Comparison of ENCODE assay signal across 34 cellular contexts in genomic region chr14:50892255-50892654, GRCh38. TPM values are rescaled to one million over a fixed set of nuclear protein-coding genes. Genes with fewer than 3 reads are reported as not detected.
DNase-seq lines count a peak whose midpoint lies in the region; ATAC-seq, FAIRE-seq and TF ChIP-seq lines count a peak whose summit lies in the region.
"Had no signal": no experiment of that assay in that cellular context is flagged by ENCODE, and none has a peak within 500 bp of the region (broad histone marks: within the 10 kb centered on the region; RNA-seq: fewer than 3 reads in every experiment).

No MANE protein-coding gene starts in this region.

- ATAC-seq in K562 (no peak), left colon (peak; percentile 57), GM18873 (IDR thresholded peaks at IDR 0.05; ENCODE audit: low FRiP score, unreplicated experiment) (no peak), GM18858 (IDR thresholded peaks at IDR 0.05; ENCODE audit: unreplicated experiment) (no peak)
- no peak for ATAC-seq in activated naive CD8-positive, alpha-beta T cell treated with anti-CD3 and anti-CD28 coated beads, Interleukin-2, amount 50 U/mL, for 24 hours
- ATAC-seq: activated naive CD4-positive, alpha-beta T cell treated with anti-CD3 and anti-CD28 coated beads, Interleukin-2, amount 50 U/mL, for 72 hours; GM12878; lower lobe of right lung; naive thymus-derived CD8-positive, alpha-beta T cell; psoas muscle; Right ventricle myocardium inferior; stimulated activated memory B cell treated with anti-CD40 and anti-IgM and Interleukin-4, amounts not matched to agents 10 μg/mL and 1 μg/mL and 100 μg/mL, for 72 hours; upper lobe of right lung had no signal

- FAIRE-seq in K562 (lab: Jason Lieb, UNC): no peak
- FAIRE-seq: bronchial epithelial cell, GM12878 had no signal

- H3K4me1 ChIP-seq in H9 (ENCODE audit: insufficient read depth, low read length): peaks cover 5% of the 10 kb centered on the region; the same call in 1 of the 2 replicates
- no peaks in the 10 kb centered on the region for H3K4me1 ChIP-seq in K562 (replicated peaks in 1 of 2; ENCODE audit: control insufficient read depth in 2 of 2, insufficient read depth in 2 of 2, low read length in 2 of 2)
- H3K4me1 ChIP-seq: lower lobe of right lung, psoas muscle, upper lobe of right lung had no signal

- no peak overlapping the region for H3K4me2 ChIP-seq in H9 (ENCODE audit: insufficient read depth, insufficient read length, low read length)
- H3K4me2 ChIP-seq in K562 (ENCODE audit: insufficient read depth, low read length): no peak overlapping the region

- H3K4me3 ChIP-seq in K562: no peak overlapping the region
- H3K4me3 ChIP-seq: coronary artery, GM12878, lower lobe of right lung, psoas muscle, upper lobe of right lung had no signal

- H3K27me3 ChIP-seq in H9 (ENCODE audit: insufficient read depth, low read length) (no peaks in the 10 kb centered on the region), K562 (ENCODE audit: control insufficient read depth in 2 of 2, insufficient read depth in 2 of 2, low read length in 2 of 2) (no peaks in the 10 kb centered on the region)
- H3K27me3 ChIP-seq: BE2C, upper lobe of right lung had no signal

- CTCF ChIA-PET in K562 (lab: Yijun Ruan, JAX; ENCODE audit: low intra/inter-chr PET ratio): no interaction called here

- H2BK12ac ChIP-seq in H9 (ENCODE audit: insufficient read length, low read depth, low read length): no peak overlapping the region

- POLR2A ChIA-PET in K562 (lab: Yijun Ruan, JAX): interaction anchor here (1.2 kb wide), 1 partner anchor 12 kb away, joined by 4 read pairs; no protein-coding TSS in a partner anchor

- H3K23me2 ChIP-seq in H9 (ENCODE audit: insufficient read length, low read depth, low read length, poor library complexity, severe bottlenecking): no peaks in the 10 kb centered on the region

- no TSS peak for BruUV-seq in K562 (replicated peaks; lab: Mats Ljungman, UMichigan)

- H3K14ac ChIP-seq in H9 (ENCODE audit: insufficient read depth, low read length): no peak overlapping the region

- H2BK120ac ChIP-seq in H9 (ENCODE audit: low read depth, low read length, poor library complexity, severe bottlenecking): no peak overlapping the region

- no peak overlapping the region for H4K5ac ChIP-seq in H9 (ENCODE audit: insufficient read length, low read depth, low read length)

- peaks cover 0 to 18% (median 13%) of the 10 kb centered on the region in 3 experiments; a peak in 6 of 7 replicates for H3K36me3 Mint-ChIP-seq in H9 (ENCODE audit: insufficient read depth in 1 of 3, low read depth in 3 of 3)
- H3K36me3 Mint-ChIP-seq in activated naive CD8-positive, alpha-beta T cell treated with anti-CD3 and anti-CD28 coated beads, Interleukin-2, amount 50 U/mL, for 24 hours (ENCODE audit: low read depth): no peaks in the 10 kb centered on the region
- H3K36me3 Mint-ChIP-seq: activated naive CD4-positive, alpha-beta T cell treated with anti-CD3 and anti-CD28 coated beads, Interleukin-2, amount 50 U/mL, for 72 hours; naive thymus-derived CD8-positive, alpha-beta T cell; stimulated activated memory B cell treated with anti-CD40 and anti-IgM and Interleukin-4, amounts not matched to agents 10 μg/mL and 1 μg/mL and 100 μg/mL, for 72 hours had no signal

- TF ChIP-seq CTCF in H9 (conservative IDR thresholded peaks at IDR 0.05) (no peak), K562 (IDR thresholded peaks at IDR 0.05 in 2 of 3, conservative IDR thresholded peaks at IDR 0.05 in 1 of 3; ENCODE audit: insufficient read depth in 2 of 3, low read depth in 1 of 3, low read length in 3 of 3) (no peak)

- peaks cover 13 to 16% of the 10 kb centered on the region in 2 experiments for H3K9me3 Mint-ChIP-seq in H9
- no peaks in the 10 kb centered on the region for H3K9me3 Mint-ChIP-seq in activated naive CD8-positive, alpha-beta T cell treated with anti-CD3 and anti-CD28 coated beads, Interleukin-2, amount 50 U/mL, for 24 hours
- H3K9me3 Mint-ChIP-seq: activated naive CD4-positive, alpha-beta T cell treated with anti-CD3 and anti-CD28 coated beads, Interleukin-2, amount 50 U/mL, for 72 hours; naive thymus-derived CD8-positive, alpha-beta T cell; stimulated activated memory B cell treated with anti-CD40 and anti-IgM and Interleukin-4, amounts not matched to agents 10 μg/mL and 1 μg/mL and 100 μg/mL, for 72 hours had no signal

- no peak overlapping the region for H4K91ac ChIP-seq in H9 (ENCODE audit: insufficient read length, low read depth, low read length)

- no peak overlapping the region for H3K4ac ChIP-seq in H9 (ENCODE audit: low read depth, low read length)

- H3K27ac Mint-ChIP-seq in H9: no peak overlapping the region; a peak in 1 of 7 replicates
- H3K27ac Mint-ChIP-seq in activated naive CD8-positive, alpha-beta T cell treated with anti-CD3 and anti-CD28 coated beads, Interleukin-2, amount 50 U/mL, for 24 hours: no peak overlapping the region
- H3K27ac Mint-ChIP-seq: activated naive CD4-positive, alpha-beta T cell treated with anti-CD3 and anti-CD28 coated beads, Interleukin-2, amount 50 U/mL, for 72 hours; CD8-positive, alpha-beta memory T cell; naive thymus-derived CD8-positive, alpha-beta T cell; stimulated activated memory B cell treated with anti-CD40 and anti-IgM and Interleukin-4, amounts not matched to agents 10 μg/mL and 1 μg/mL and 100 μg/mL, for 72 hours had no signal

- WGBS in H9 (ENCODE audit: extremely low coverage, insufficient read length, low lambda C conversion rate): no CpG with 5 or more reads among the region's 5 CpGs
- WGBS in K562 (ENCODE audit: insufficient coverage, low coverage, missing lambda C conversion rate): 22% methylated on average over 5 of the region's 5 CpGs

- H3K9me3 ChIP-seq in H9 (ENCODE audit: control insufficient read depth, low read depth, low read length): no peaks in the 10 kb centered on the region
- H3K9me3 ChIP-seq in K562 (replicated peaks; ENCODE audit: control insufficient read depth, insufficient read depth, low read depth, low read length): no peaks in the 10 kb centered on the region
- H3K9me3 ChIP-seq: BE2C, lower lobe of right lung, psoas muscle, upper lobe of right lung had no signal

- H4K8ac ChIP-seq in H9 (replicated peaks; ENCODE audit: insufficient read length, low read depth, low read length): no peak overlapping the region

- H3K27me3 Mint-ChIP-seq in H9 (ENCODE audit: low read depth): no peaks in the 10 kb centered on the region; the same call in 1 of the 2 replicates
- H3K27me3 Mint-ChIP-seq in activated naive CD8-positive, alpha-beta T cell treated with anti-CD3 and anti-CD28 coated beads, Interleukin-2, amount 50 U/mL, for 24 hours: peaks cover 6% of the 10 kb centered on the region

- H2AFZ ChIP-seq in H9 (ENCODE audit: low read length) (no peak overlapping the region), K562 (ENCODE audit: low read depth, low read length) (no peak overlapping the region)

- intact Hi-C loops in K562 (cut with micrococcal nuclease): no loop called here
- intact Hi-C loops in left colon (cut with DNase I, micrococcal nuclease): no loop called here

- peak overlapping the region in 1 of 2 experiments; percentile 2; a peak in 1 of 5 replicates for H3K4me3 Mint-ChIP-seq in H9
- no peak overlapping the region for H3K4me3 Mint-ChIP-seq in activated naive CD8-positive, alpha-beta T cell treated with anti-CD3 and anti-CD28 coated beads, Interleukin-2, amount 50 U/mL, for 24 hours
- H3K4me3 Mint-ChIP-seq: CD8-positive, alpha-beta memory T cell; naive thymus-derived CD8-positive, alpha-beta T cell; stimulated activated memory B cell treated with anti-CD40 and anti-IgM and Interleukin-4, amounts not matched to agents 10 μg/mL and 1 μg/mL and 100 μg/mL, for 72 hours had no signal

- no peak overlapping the region for H2BK20ac ChIP-seq in H9 (ENCODE audit: low read depth, low read length, poor library complexity, severe bottlenecking)

- H3K56ac ChIP-seq in H9 (ENCODE audit: insufficient read length, low read depth, low read length): no peak overlapping the region

- no peak overlapping the region for H3K27ac ChIP-seq in H9 (ENCODE audit: insufficient read length, low read depth, low read length)
- H3K27ac ChIP-seq in K562 (ENCODE audit: extremely low read depth, low read depth, low read length): no peak overlapping the region
- H3K27ac ChIP-seq: coronary artery, lower lobe of right lung, psoas muscle, upper lobe of right lung had no signal

- H3K4me1 Mint-ChIP-seq in H9: peaks cover 45 to 52% of the 10 kb centered on the region in 2 experiments
- no peaks in the 10 kb centered on the region for H3K4me1 Mint-ChIP-seq in activated naive CD8-positive, alpha-beta T cell treated with anti-CD3 and anti-CD28 coated beads, Interleukin-2, amount 50 U/mL, for 24 hours
- H3K4me1 Mint-ChIP-seq: CD8-positive, alpha-beta memory T cell; naive thymus-derived CD8-positive, alpha-beta T cell; stimulated activated memory B cell treated with anti-CD40 and anti-IgM and Interleukin-4, amounts not matched to agents 10 μg/mL and 1 μg/mL and 100 μg/mL, for 72 hours had no signal

- H3K9me1 ChIP-seq in K562 (ENCODE audit: control insufficient read depth, insufficient read depth, low read length): no peaks in the 10 kb centered on the region

- H3K79me2 ChIP-seq in H9 (ENCODE audit: insufficient read depth, low read length): no peaks in the 10 kb centered on the region
- no peaks in the 10 kb centered on the region for H3K79me2 ChIP-seq in K562 (ENCODE audit: control insufficient read depth, insufficient read depth, low read length)

- H3K79me1 ChIP-seq in H9 (ENCODE audit: insufficient read depth, low read depth, low read length, poor library complexity, severe bottlenecking): no peaks in the 10 kb centered on the region

- TF ChIP-seq EP300 in K562 (IDR thresholded peaks at IDR 0.05; ENCODE audit: low read length): no peak

- H2BK5ac ChIP-seq in H9 (ENCODE audit: insufficient read length, low read length): no peak overlapping the region

- in situ Hi-C loops in K562 (cut with MboI): no loop called here

- no peak overlapping the region for H3K23ac ChIP-seq in H9 (ENCODE audit: insufficient read length, low read depth, low read length)

- DNase-seq in H9: peak; percentile 83
- DNase-seq in MV-4-11 (lab: John Stamatoyannopoulos, UW): peak; percentile 39
- no peak for DNase-seq in K562 (ENCODE audit: extremely low read depth in 1 of 4, low spot score in 3 of 4)
- peak; percentile 20 to 54 for DNase-seq in left colon
- DNase-seq in C1 segment of cervical spinal cord (lab: John Stamatoyannopoulos, UW): no peak
- DNase-seq in activated naive CD8-positive, alpha-beta T cell treated with anti-CD3 and anti-CD28 coated beads, Interleukin-2, amount 50 U/mL, for 24 hours: no peak
- DNase-seq: activated CD8-positive, alpha-beta memory T cell treated with anti-CD3 and anti-CD28 coated beads for 24 hours; activated effector memory CD4-positive, alpha-beta T cell treated with Interleukin-2 at 50 U/mL for 16 hours; activated T-cell treated with anti-CD3 and anti-CD28 coated beads for 4 hours; anterior cingulate cortex; BE2C; CD8-positive, alpha-beta memory T cell; effector memory CD4-positive, alpha-beta T cell; erythroblast; glutamatergic neuron; lower lobe of right lung; naive thymus-derived CD8-positive, alpha-beta T cell; NCI-H1105; NCI-H187 treated with DMSO at 0.1 percent for 48 hours; NCI-H524; NK-92 treated with Interleukin-12 subunit alpha and Interleukin-12 subunit beta, amount 100 ng/mL, for 24 hours; occipital lobe; psoas muscle; upper lobe of right lung had no signal

- H3K9ac ChIP-seq in H9 (ENCODE audit: extremely low read depth, insufficient read length, low read length) (no peak overlapping the region), K562 (ENCODE audit: insufficient read depth in 1 of 2, low read depth in 2 of 2, low read length in 2 of 2) (no peak overlapping the region)

- H4K20me1 ChIP-seq in H9 (ENCODE audit: control insufficient read depth, insufficient read depth, insufficient read length) (no peaks in the 10 kb centered on the region), K562 (replicated peaks; ENCODE audit: control insufficient read depth, insufficient read depth, low read length) (no peaks in the 10 kb centered on the region)

- H3K18ac ChIP-seq in H9 (ENCODE audit: insufficient read length, low read depth, low read length): no peak overlapping the region

- TF ChIP-seq POLR2A in K562 (conservative IDR thresholded peaks at IDR 0.05): no peak

- no peaks in the 10 kb centered on the region for H3K36me3 ChIP-seq in K562 (ENCODE audit: control insufficient read depth, insufficient read depth, low read length)
- H3K36me3 ChIP-seq: BE2C, lower lobe of right lung, upper lobe of right lung had no signal

- no peak overlapping the region for H3T11ph ChIP-seq in H9 (ENCODE audit: low read length)

- H2BK15ac ChIP-seq in H9 (ENCODE audit: low read depth, low read length): no peak overlapping the region

- no peak for TF ChIP-seq RAD21 in K562 (CRISPR knock-in tag; conservative IDR thresholded peaks at IDR 0.05 in 1 of 2, IDR thresholded peaks at IDR 0.05 in 1 of 2)

- no peak overlapping the region for H2AK5ac ChIP-seq in H9 (ENCODE audit: insufficient read length, low read length)

RNA-seq across cellular contexts. Expression of gene ABHD12B, which starts 20.4 kb away (rescaled TPM):
- total RNA-seq in H9 (2021) (42.4 and 51.0 TPM in 2 replicates), K562 (2014; rRNA removed) (not detected in 2 replicates), K562 (2014; rRNA removed; fragmentation: Illumina TruSeq; extraction: Trizol) (not detected in 2 replicates), K562 (2015; rRNA removed; fragmentation: Illumina TruSeq; extraction: Trizol) (not detected in 2 replicates), K562 (2021) (not detected in 2 replicates), left colon (10 to 100 TPM in 1 of 2 donors, 1 to 10 TPM in 1; 3.9 to 12.7 TPM)
- total RNA-seq in K562 (2011; cell fraction: chromatin; rRNA removed; ENCODE audit: low replicate concordance): not detected in 2 replicates
- total RNA-seq in K562 (2011; cell fraction: nucleolus; rRNA removed): not detected in 2 replicates
- not detected in 2 replicates for total RNA-seq in K562 (2011; cell fraction: nucleoplasm; rRNA removed)
- polyA plus RNA-seq in K562 (2011; rRNA removed) (not detected in 2 replicates), K562 (2014; fragmentation: Illumina TruSeq; extraction: Trizol) (not detected in 2 replicates), K562 (2014; fragmentation: Nextera tagmentation; extraction: Ambion mirVana) (not detected), K562 (2014; rRNA removed) (not detected in 2 replicates)
- polyA plus RNA-seq in K562 (2011; cell fraction: cytosol; rRNA removed): not detected in 2 replicates
- not detected in 2 replicates for polyA plus RNA-seq in K562 (2011; cell fraction: nucleus; rRNA removed)
- 0.37 TPM in 1 of 2 replicates, not detected in the other for polyA plus RNA-seq in K562 (2012)
- not detected in 2 replicates for polyA minus RNA-seq in K562 (2011; rRNA and poly(A)+ RNA removed)
- not detected in 2 replicates for polyA minus RNA-seq in K562 (2011; cell fraction: cytosol; rRNA and poly(A)+ RNA removed)
- polyA minus RNA-seq in K562 (2011; cell fraction: nucleus; rRNA and poly(A)+ RNA removed): not detected in 2 replicates
- total RNA-seq: activated naive CD4-positive, alpha-beta T cell treated with anti-CD3 and anti-CD28 coated beads, Interleukin-2, amount 50 U/mL, for 72 hours; bronchial epithelial cell; CD8-positive, alpha-beta memory T cell; GM12878; lower lobe of right lung; naive thymus-derived CD8-positive, alpha-beta T cell; occipital lobe; psoas muscle; Right ventricle myocardium inferior; subcutaneous adipose tissue; T-helper 2 cell treated with Interferon-gamma antibody and Interleukin-4, amounts not matched to agents 100 ng/mL and 5 ng/mL, for 36 hours had no signal
- polyA plus RNA-seq: CD8-positive, alpha-beta memory T cell; GM12878; naive thymus-derived CD8-positive, alpha-beta T cell; psoas muscle had no signal

RNA-seq across cellular contexts. Expression of gene PYGL, which starts 52.0 kb away (rescaled TPM):
- total RNA-seq in H9 (2021) (53.8 and 55.1 TPM in 2 replicates), K562 (2014; rRNA removed) (14.6 and 14.8 TPM in 2 replicates), K562 (2014; rRNA removed; fragmentation: Illumina TruSeq; extraction: Trizol) (13.1 and 14.3 TPM in 2 replicates), K562 (2015; rRNA removed; fragmentation: Illumina TruSeq; extraction: Trizol) (17.9 and 20.4 TPM in 2 replicates), K562 (2021) (9.4 and 10.8 TPM in 2 replicates), left colon (10 to 100 TPM; 32.9 to 55.6 TPM)
- total RNA-seq in K562 (2011; cell fraction: chromatin; rRNA removed; ENCODE audit: low replicate concordance): 15.7 and 21.8 TPM in 2 replicates
- total RNA-seq in K562 (2011; cell fraction: nucleolus; rRNA removed): 7.1 and 10.3 TPM in 2 replicates
- 12.4 and 12.5 TPM in 2 replicates for total RNA-seq in K562 (2011; cell fraction: nucleoplasm; rRNA removed)
- polyA plus RNA-seq in K562 (2011; rRNA removed) (14.6 and 23.8 TPM in 2 replicates), K562 (2014; fragmentation: Illumina TruSeq; extraction: Trizol) (12.8 and 13.8 TPM in 2 replicates), K562 (2014; fragmentation: Nextera tagmentation; extraction: Ambion mirVana) (1 to 10 TPM; 3.5 to 6.6 TPM), K562 (2014; rRNA removed) (10.4 and 19.3 TPM in 2 replicates)
- polyA plus RNA-seq in K562 (2011; cell fraction: cytosol; rRNA removed): 11.1 and 17.4 TPM in 2 replicates
- polyA plus RNA-seq in K562 (2011; cell fraction: nucleus; rRNA removed): 19.7 and 23.8 TPM in 2 replicates
- 16.1 and 49.9 TPM in 2 replicates for polyA plus RNA-seq in K562 (2012)
- polyA minus RNA-seq in K562 (2011; rRNA and poly(A)+ RNA removed): 14.9 and 30.1 TPM in 2 replicates
- polyA minus RNA-seq in K562 (2011; cell fraction: cytosol; rRNA and poly(A)+ RNA removed): 9.3 and 16.9 TPM in 2 replicates
- 11.6 and 18.1 TPM in 2 replicates for polyA minus RNA-seq in K562 (2011; cell fraction: nucleus; rRNA and poly(A)+ RNA removed)
- polyA plus RNA-seq: CD8-positive, alpha-beta memory T cell had no signal

Comparison
In these comparisons a context has a peak if more than half of its experiments do, and no peak if none do; other contexts are left out.
1. DNase-seq: peak in H9 (single experiment), MV-4-11 (single experiment) and left colon (2 of 2); none in K562 (0 of 4), C1 segment of cervical spinal cord (0 of 14) and activated naive CD8-positive, alpha-beta T cell treated with anti-CD3 and anti-CD28 coated beads, Interleukin-2, amount 50 U/mL, for 24 hours (single experiment).
2. RNA of gene ABHD12B, which starts 20.4 kb away (total RNA-seq): 42.4 to 51.0 TPM in H9 and 3.9 to 12.7 TPM in left colon; not detected in K562; every median in the first group is over 4 times any median in the second.